Comparison of ENCODE assay signal across 8 cellular contexts in genomic region chr16:69131167-69131748, GRCh38. TPM values are rescaled to one million over a fixed set of nuclear protein-coding genes. Genes with fewer than 3 reads are reported as not detected.
DNase-seq lines count a peak whose midpoint lies in the region; ATAC-seq, FAIRE-seq and TF ChIP-seq lines count a peak whose summit lies in the region.

No MANE protein-coding gene starts in this region.

- dilution Hi-C loops in keratinocyte (cut with MboI; ENCODE audit: extremely low pct_ligation_motif_present, low sequenced_read_pairs): no loop called here

- H3K36me3 ChIP-seq in body of pancreas (replicated peaks in 1 of 2; ENCODE audit: insufficient read depth in 1 of 2, low read depth in 2 of 2): no peaks in the 10 kb centered on the region
- peaks cover 4 to 18% of the 10 kb centered on the region in 2 experiments for H3K36me3 ChIP-seq in keratinocyte (ENCODE audit: control insufficient read depth in 2 of 2, extremely low read depth in 1 of 2, insufficient read depth in 2 of 2, low read length in 2 of 2)

- H3K27ac Mint-ChIP-seq in activated CD4-positive, alpha-beta T cell treated with anti-CD3 and anti-CD28 coated beads, Interleukin-2, amount 10 ng/mL, durations not matched to agents 24 days and 14 days: peak overlapping the region; percentile 93
- H3K27ac Mint-ChIP-seq in stimulated activated naive CD8-positive, alpha-beta T cell treated with anti-CD3 and anti-CD28 coated beads, Interleukin-15, amount 100 ng/mL, for 72 hours: peak overlapping the region; percentile 92 to 96

- TF ChIP-seq CTCF in body of pancreas (IDR thresholded peaks at IDR 0.05): no peak
- TF ChIP-seq CTCF in keratinocyte (optimal IDR thresholded peaks at IDR 0.05 in 1 of 3, IDR thresholded peaks at IDR 0.05 in 1 of 3, conservative IDR thresholded peaks at IDR 0.05 in 1 of 3; ENCODE audit: extremely low read depth in 1 of 3, insufficient read depth in 2 of 3, low read length in 3 of 3): no peak

- H3K4me3 ChIP-seq in body of pancreas (peak overlapping the region; percentile 77 to 88), keratinocyte (ENCODE audit: control insufficient read depth in 2 of 3, extremely low read depth in 1 of 3, insufficient read depth in 2 of 3, low read depth in 1 of 3, low read length in 3 of 3) (peak overlapping the region; percentile 95 to 99 (median 96))

- H3K27me3 ChIP-seq in body of pancreas (no peaks in the 10 kb centered on the region), keratinocyte (ENCODE audit: control insufficient read depth, extremely low read depth, insufficient read depth, low read length) (no peaks in the 10 kb centered on the region)

- peak overlapping the region; percentile 90 for H3K4me3 Mint-ChIP-seq in activated CD4-positive, alpha-beta T cell treated with anti-CD3 and anti-CD28 coated beads, Interleukin-2, amount 10 ng/mL, durations not matched to agents 24 days and 14 days
- H3K4me3 Mint-ChIP-seq in stimulated activated naive CD8-positive, alpha-beta T cell treated with anti-CD3 and anti-CD28 coated beads, Interleukin-15, amount 100 ng/mL, for 72 hours: peak overlapping the region; percentile 91 to 96

- H3K9me3 ChIP-seq in body of pancreas (no peaks in the 10 kb centered on the region), keratinocyte (ENCODE audit: control insufficient read depth, low read depth, low read length) (no peaks in the 10 kb centered on the region)

- peak; percentile 62 for DNase-seq in activated CD4-positive, alpha-beta T cell treated with anti-CD3 and anti-CD28 coated beads, Interleukin-2, amount 10 ng/mL, durations not matched to agents 24 days and 14 days
- no peak for DNase-seq in activated CD4-positive, alpha-beta T cell treated with anti-CD3 and anti-CD28 coated beads, Interleukin-2, amount 50 U/mL, for 4 hours
- peak; percentile 11 for DNase-seq in NOMO-1 treated with dmso at 0.1 percent for 144 hours (lab: John Stamatoyannopoulos, UW; ENCODE audit: unreplicated experiment)
- peak in 1 of 4 donors; percentile 28 for DNase-seq in body of pancreas
- no peak for DNase-seq in keratinocyte (ENCODE audit: low read depth, low spot score)
- no peak for DNase-seq in stimulated activated naive CD8-positive, alpha-beta T cell treated with anti-CD3 and anti-CD28 coated beads, Interleukin-15, amount 100 ng/mL, for 72 hours

- ATAC-seq in body of pancreas: no peak
- no peak for ATAC-seq in stimulated activated naive CD8-positive, alpha-beta T cell treated with anti-CD3 and anti-CD28 coated beads, Interleukin-15, amount 100 ng/mL, for 72 hours
- ATAC-seq in GM19324 (IDR thresholded peaks at IDR 0.05; ENCODE audit: low FRiP score, unreplicated experiment): no peak
- ATAC-seq in HG02588 (IDR thresholded peaks at IDR 0.05; ENCODE audit: unreplicated experiment): no peak

- intact Hi-C loops in activated CD4-positive, alpha-beta T cell treated with anti-CD3 and anti-CD28 coated beads, Interleukin-2, amount 10 ng/mL, durations not matched to agents 24 days and 14 days (cut with micrococcal nuclease): loop anchor here (5.0 kb wide), 1 partner anchor 56 kb away; the partner anchor contains the start of gene SNTB2
- intact Hi-C loops in body of pancreas (cut with DNase I): no loop called here

- peaks cover 87% of the 10 kb centered on the region for H3K79me2 ChIP-seq in keratinocyte (ENCODE audit: control insufficient read depth, insufficient read depth, low read length)

- H3K27me3 Mint-ChIP-seq in activated CD4-positive, alpha-beta T cell treated with anti-CD3 and anti-CD28 coated beads, Interleukin-2, amount 10 ng/mL, durations not matched to agents 24 days and 14 days: no peaks in the 10 kb centered on the region
- no peaks in the 10 kb centered on the region for H3K27me3 Mint-ChIP-seq in stimulated activated naive CD8-positive, alpha-beta T cell treated with anti-CD3 and anti-CD28 coated beads, Interleukin-15, amount 100 ng/mL, for 72 hours

- H4K20me1 ChIP-seq in keratinocyte (ENCODE audit: control insufficient read depth, extremely low read depth, insufficient read depth, low read length): peaks cover 2% of the 10 kb centered on the region

- peak overlapping the region; percentile 79 to 95 (median 91) for H3K27ac ChIP-seq in body of pancreas
- H3K27ac ChIP-seq in keratinocyte (ENCODE audit: control insufficient read depth, insufficient read depth, low read length): peak overlapping the region; percentile 89

- no peak for TF ChIP-seq POLR2A in body of pancreas (IDR thresholded peaks at IDR 0.05)

- H3K9me1 ChIP-seq in keratinocyte (ENCODE audit: control insufficient read depth, extremely low read depth, insufficient read depth, low read length): peaks cover 3% of the 10 kb centered on the region

- H3K4me1 ChIP-seq in body of pancreas (peaks cover 30% of the 10 kb centered on the region), keratinocyte (ENCODE audit: control insufficient read depth, extremely low read depth, insufficient read depth, low read length) (peaks cover 21% of the 10 kb centered on the region)

- FAIRE-seq in keratinocyte (lab: Jason Lieb, UNC): no peak

- H3K36me3 Mint-ChIP-seq in activated CD4-positive, alpha-beta T cell treated with anti-CD3 and anti-CD28 coated beads, Interleukin-2, amount 10 ng/mL, durations not matched to agents 24 days and 14 days (ENCODE audit: low read depth): peaks cover 48% of the 10 kb centered on the region

- H3K4me1 Mint-ChIP-seq in activated CD4-positive, alpha-beta T cell treated with anti-CD3 and anti-CD28 coated beads, Interleukin-2, amount 10 ng/mL, durations not matched to agents 24 days and 14 days: peaks cover 45% of the 10 kb centered on the region
- H3K4me1 Mint-ChIP-seq in stimulated activated naive CD8-positive, alpha-beta T cell treated with anti-CD3 and anti-CD28 coated beads, Interleukin-15, amount 100 ng/mL, for 72 hours: peaks cover 79% of the 10 kb centered on the region

- 6 to 7% methylated on average over 11 of the region's 11 CpGs for WGBS in body of pancreas, 2 donors

- H3K9ac ChIP-seq in keratinocyte (ENCODE audit: control insufficient read depth, extremely low read depth, insufficient read depth, low read length): peak overlapping the region; percentile 96

- H3K9me3 Mint-ChIP-seq in activated CD4-positive, alpha-beta T cell treated with anti-CD3 and anti-CD28 coated beads, Interleukin-2, amount 10 ng/mL, durations not matched to agents 24 days and 14 days: no peaks in the 10 kb centered on the region
- no peaks in the 10 kb centered on the region for H3K9me3 Mint-ChIP-seq in stimulated activated naive CD8-positive, alpha-beta T cell treated with anti-CD3 and anti-CD28 coated beads, Interleukin-15, amount 100 ng/mL, for 72 hours

- peak overlapping the region; percentile 92 for H3K4me2 ChIP-seq in keratinocyte (ENCODE audit: control insufficient read depth, extremely low read depth, insufficient read depth, low read depth, low read length)

- H2AFZ ChIP-seq in keratinocyte (ENCODE audit: control insufficient read depth, low read length): no peak overlapping the region

RNA-seq across cellular contexts. Expression of gene CHTF8, which starts 1.1 kb away (rescaled TPM):
- total RNA-seq in activated CD4-positive, alpha-beta T cell treated with anti-CD3 and anti-CD28 coated beads, Interleukin-2, amount 10 ng/mL, durations not matched to agents 24 days and 14 days: 124 and 138 TPM in 2 replicates
- total RNA-seq in body of pancreas: 10 to 100 TPM; 35.3 to 39.4 TPM
- 96.0 to 120 TPM (median 118 TPM) in 3 replicates for polyA plus RNA-seq in keratinocyte
- 29.3 TPM for polyA plus RNA-seq in keratinocyte (2011; ENCODE audit: low read depth)
- polyA plus RNA-seq in keratinocyte (2011; cell fraction: cytosol; rRNA removed): 108 and 111 TPM in 2 replicates
- 68.5 and 93.5 TPM in 2 replicates for polyA plus RNA-seq in keratinocyte (2011; cell fraction: nucleus; rRNA removed)
- polyA plus RNA-seq in keratinocyte (2012; ENCODE audit: low replicate concordance): 67.7 and 113 TPM in 2 replicates
- 145 to 246 TPM (median 171 TPM) in 3 replicates for polyA minus RNA-seq in keratinocyte
- 132 TPM for polyA minus RNA-seq in keratinocyte (2011; cell fraction: cytosol; rRNA and poly(A)+ RNA removed)
- 50.0 and 62.5 TPM in 2 replicates for polyA minus RNA-seq in keratinocyte (2011; cell fraction: nucleus; rRNA and poly(A)+ RNA removed)

RNA-seq across cellular contexts. Expression of gene UTP4, which starts 1.2 kb away (rescaled TPM):
- 126 and 131 TPM in 2 replicates for total RNA-seq in activated CD4-positive, alpha-beta T cell treated with anti-CD3 and anti-CD28 coated beads, Interleukin-2, amount 10 ng/mL, durations not matched to agents 24 days and 14 days
- 10 to 100 TPM in 1 of 2 donors, 1 to 10 TPM in 1; 9.2 to 12.2 TPM for total RNA-seq in body of pancreas
- polyA plus RNA-seq in keratinocyte: 87.7 to 107 TPM (median 106 TPM) in 3 replicates
- 43.0 TPM for polyA plus RNA-seq in keratinocyte (2011; ENCODE audit: low read depth)
- polyA plus RNA-seq in keratinocyte (2011; cell fraction: cytosol; rRNA removed): 65.9 and 94.9 TPM in 2 replicates
- 66.5 and 72.3 TPM in 2 replicates for polyA plus RNA-seq in keratinocyte (2011; cell fraction: nucleus; rRNA removed)
- 34.6 and 63.3 TPM in 2 replicates for polyA plus RNA-seq in keratinocyte (2012; ENCODE audit: low replicate concordance)
- 111 to 126 TPM (median 114 TPM) in 3 replicates for polyA minus RNA-seq in keratinocyte
- 55.1 TPM for polyA minus RNA-seq in keratinocyte (2011; cell fraction: cytosol; rRNA and poly(A)+ RNA removed)
- 30.9 and 46.2 TPM in 2 replicates for polyA minus RNA-seq in keratinocyte (2011; cell fraction: nucleus; rRNA and poly(A)+ RNA removed)

RNA-seq across cellular contexts. Expression of gene HAS3, which starts 25.8 kb away (rescaled TPM):
- total RNA-seq in activated CD4-positive, alpha-beta T cell treated with anti-CD3 and anti-CD28 coated beads, Interleukin-2, amount 10 ng/mL, durations not matched to agents 24 days and 14 days: 0.56 and 0.64 TPM in 2 replicates
- under 1 TPM; 0.26 to 0.99 TPM for total RNA-seq in body of pancreas
- polyA plus RNA-seq in keratinocyte: 132 to 278 TPM (median 143 TPM) in 3 replicates
- 39.0 TPM for polyA plus RNA-seq in keratinocyte (2011; ENCODE audit: low read depth)
- polyA plus RNA-seq in keratinocyte (2011; cell fraction: cytosol; rRNA removed): 76.7 and 81.1 TPM in 2 replicates
- 341 and 434 TPM in 2 replicates for polyA plus RNA-seq in keratinocyte (2011; cell fraction: nucleus; rRNA removed)
- polyA plus RNA-seq in keratinocyte (2012; ENCODE audit: low replicate concordance): 69.7 and 135 TPM in 2 replicates
- polyA minus RNA-seq in keratinocyte: 225 to 420 TPM (median 232 TPM) in 3 replicates
- polyA minus RNA-seq in keratinocyte (2011; cell fraction: cytosol; rRNA and poly(A)+ RNA removed): 323 TPM
- polyA minus RNA-seq in keratinocyte (2011; cell fraction: nucleus; rRNA and poly(A)+ RNA removed): 451 and 616 TPM in 2 replicates

RNA-seq across cellular contexts. Expression of gene SNTB2, which starts 55.7 kb away (rescaled TPM):
- total RNA-seq in activated CD4-positive, alpha-beta T cell treated with anti-CD3 and anti-CD28 coated beads, Interleukin-2, amount 10 ng/mL, durations not matched to agents 24 days and 14 days: 21.4 and 23.3 TPM in 2 replicates
- 10 to 100 TPM; 11.2 to 13.5 TPM for total RNA-seq in body of pancreas
- polyA plus RNA-seq in keratinocyte: 11.2 to 15.9 TPM (median 13.7 TPM) in 3 replicates
- 2.8 TPM for polyA plus RNA-seq in keratinocyte (2011; ENCODE audit: low read depth)
- polyA plus RNA-seq in keratinocyte (2011; cell fraction: cytosol; rRNA removed): 5.3 and 8.8 TPM in 2 replicates
- polyA plus RNA-seq in keratinocyte (2011; cell fraction: nucleus; rRNA removed): 15.7 and 15.8 TPM in 2 replicates
- 4.2 and 6.7 TPM in 2 replicates for polyA plus RNA-seq in keratinocyte (2012; ENCODE audit: low replicate concordance)
- 16.2 to 32.1 TPM (median 19.4 TPM) in 3 replicates for polyA minus RNA-seq in keratinocyte
- polyA minus RNA-seq in keratinocyte (2011; cell fraction: cytosol; rRNA and poly(A)+ RNA removed): 35.5 TPM
- 16.6 and 31.2 TPM in 2 replicates for polyA minus RNA-seq in keratinocyte (2011; cell fraction: nucleus; rRNA and poly(A)+ RNA removed)

Comparison
In these comparisons a context has a peak if more than half of its experiments do, and no peak if none do; other contexts are left out.
1. DNase-seq: peak in activated CD4-positive, alpha-beta T cell treated with anti-CD3 and anti-CD28 coated beads, Interleukin-2, amount 10 ng/mL, durations not matched to agents 24 days and 14 days (single experiment) and NOMO-1 treated with dmso at 0.1 percent for 144 hours (single experiment); none in activated CD4-positive, alpha-beta T cell treated with anti-CD3 and anti-CD28 coated beads, Interleukin-2, amount 50 U/mL, for 4 hours (0 of 2), keratinocyte (single experiment) and stimulated activated naive CD8-positive, alpha-beta T cell treated with anti-CD3 and anti-CD28 coated beads, Interleukin-15, amount 100 ng/mL, for 72 hours (0 of 2).